16 cellular contexts compared by ENCODE assay signal in the genomic region with DNA sequence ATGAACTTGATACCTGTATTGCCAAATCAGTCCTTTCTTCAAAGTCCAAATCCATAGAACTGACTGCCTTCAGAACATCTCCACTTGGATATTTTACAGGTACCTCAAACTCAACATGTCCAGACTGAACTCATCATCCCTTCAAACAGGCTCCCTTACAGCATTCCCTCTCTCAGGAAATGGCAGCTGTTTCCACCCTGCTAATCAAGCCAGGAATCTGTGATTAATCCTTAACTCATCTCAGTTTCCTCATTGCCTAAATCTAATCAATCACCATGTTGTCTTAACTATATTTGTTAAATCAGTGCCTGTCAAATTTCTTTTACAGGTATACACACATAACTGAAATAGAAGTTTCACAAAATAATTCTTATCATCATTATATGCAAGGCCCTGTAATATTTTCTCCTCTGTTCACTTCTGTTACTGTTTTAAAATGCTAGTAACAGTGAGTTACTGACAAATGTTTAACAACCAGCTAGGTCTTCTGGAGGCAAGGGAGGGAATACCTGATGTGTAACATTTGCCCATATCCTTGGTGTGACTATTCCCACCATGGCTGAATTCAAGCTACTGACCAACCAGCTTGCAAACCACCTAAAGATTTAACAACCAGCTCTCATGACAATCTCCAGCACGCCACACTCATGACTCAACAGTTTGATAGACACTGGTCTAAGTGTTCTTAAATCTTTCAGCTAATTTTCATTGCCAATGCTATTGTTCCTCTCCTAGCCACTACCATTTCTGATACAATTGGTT.
DNase-seq lines count a peak whose midpoint lies in the region; ATAC-seq and TF ChIP-seq lines count a peak whose summit lies in the region.
"Had no signal": no experiment of that assay in that cellular context is flagged by ENCODE, and none has a peak within 500 bp of the region (broad histone marks: within the 10 kb centered on the region; RNA-seq: fewer than 3 reads in every experiment).

No MANE protein-coding gene starts in this region.

- H3K4me3 ChIP-seq in PC-3 (ENCODE audit: low read length): no peak overlapping the region
- H3K4me3 ChIP-seq in epithelial cell of esophagus (ENCODE audit: low read length): no peak overlapping the region
- H3K4me3 ChIP-seq in GM23338: no peak overlapping the region
- H3K4me3 ChIP-seq: body of pancreas, uterus had no signal

- H3K9me3 Mint-ChIP-seq in GM23338 (no peaks in the 10 kb centered on the region), type B pancreatic cell (no peaks in the 10 kb centered on the region)

- H3K9ac ChIP-seq in PC-3 (ENCODE audit: low read length): peak overlapping the region; percentile 52

- ATAC-seq in PC-3 (peak; percentile 67), GM23338 (no peak), GM18873 (IDR thresholded peaks at IDR 0.05; ENCODE audit: low FRiP score, unreplicated experiment) (no peak)
- ATAC-seq: body of pancreas had no signal

- H3K27ac Mint-ChIP-seq in GM23338 (no peak overlapping the region), type B pancreatic cell (no peak overlapping the region)

- CTCF ChIA-PET in PC-3 (lab: Charles Lee): no interaction called here

- peaks cover 39% of the 10 kb centered on the region for H3K4me1 ChIP-seq in PC-3 (ENCODE audit: insufficient read depth, low read length)
- H3K4me1 ChIP-seq in GM23338 (ENCODE audit: insufficient read depth): no peaks in the 10 kb centered on the region
- H3K4me1 ChIP-seq: body of pancreas, uterus had no signal

- H3K27me3 Mint-ChIP-seq in GM23338 (ENCODE audit: insufficient read depth, low read depth, poor library complexity) (no peaks in the 10 kb centered on the region), type B pancreatic cell (no peaks in the 10 kb centered on the region)

- H2AFZ ChIP-seq in PC-3 (ENCODE audit: low read length): no peak overlapping the region
- H2AFZ ChIP-seq in GM23338: no peak overlapping the region

- H3K9me3 ChIP-seq in PC-3 (ENCODE audit: low read length): no peaks in the 10 kb centered on the region
- H3K9me3 ChIP-seq: body of pancreas, uterus had no signal

- H3K27ac ChIP-seq in PC-3 (ENCODE audit: low read length) (peak overlapping the region; percentile 94), GM23338 (ENCODE audit: low read depth) (no peak overlapping the region)
- H3K27ac ChIP-seq: body of pancreas, uterus had no signal

- H3K27me3 ChIP-seq in PC-3 (ENCODE audit: low read length) (no peaks in the 10 kb centered on the region), GM23338 (ENCODE audit: insufficient read depth) (no peaks in the 10 kb centered on the region)
- H3K27me3 ChIP-seq: body of pancreas, uterus had no signal

- H3F3A ChIP-seq in PC-3 (ENCODE audit: low read length, unreplicated experiment): peaks cover 4% of the 10 kb centered on the region
- no peaks in the 10 kb centered on the region for H3F3A ChIP-seq in GM23338 (replicated peaks; ENCODE audit: low read depth)

- H3K4me1 Mint-ChIP-seq in GM23338: no peaks in the 10 kb centered on the region
- H3K4me1 Mint-ChIP-seq in type B pancreatic cell (ENCODE audit: unreplicated experiment): no peaks in the 10 kb centered on the region

- intact Hi-C loops in PC-3 (cut with micrococcal nuclease): no loop called here

- TSS peak; percentile 57 for BruUV-seq in PC-3 (replicated peaks; lab: Mats Ljungman, UMichigan)

- DNase-seq in ELR (ENCODE audit: low read depth) (peak; percentile 79), PC-3 (peak; percentile 67), epithelial cell of esophagus (ENCODE audit: low read depth) (peak; percentile 95), lung microvascular endothelial cell (ENCODE audit: low read depth in 2 of 2) (peak; percentile 15 to 78), NCI-H345 treated with DMSO at 0.1 percent for 48 hours (lab: John Stamatoyannopoulos, UW; ENCODE audit: unreplicated experiment) (no peak), GM23338 (ENCODE audit: low spot score) (no peak), type B pancreatic cell (ENCODE audit: extremely low spot score, unreplicated experiment) (no peak)
- DNase-seq: activated naive CD4-positive, alpha-beta T cell treated with anti-CD3 and anti-CD28 coated beads, Interleukin-2, amount 50 U/mL, for 16 hours; body of pancreas; NCI-H187; NCI-H510A treated with DMSO at 0.1 percent for 48 hours; posterior cingulate gyrus; stimulated activated naive CD4-positive, alpha-beta T cell; SW 1271; uterus had no signal

- POLR2A ChIA-PET in PC-3 (lab: Charles Lee; ENCODE audit: unreplicated experiment): interaction anchor here (0.6 to 0.7 kb wide), 2 partner anchors 118 to 952 kb away, joined by 3 read pairs; no protein-coding TSS in a partner anchor

- no peaks in the 10 kb centered on the region for H3K36me3 Mint-ChIP-seq in GM23338 (ENCODE audit: low read depth)
- H3K36me3 Mint-ChIP-seq in type B pancreatic cell: no peaks in the 10 kb centered on the region

- H3K36me3 ChIP-seq in PC-3 (ENCODE audit: low read depth, low read length) (no peaks in the 10 kb centered on the region), GM23338 (ENCODE audit: insufficient read depth) (no peaks in the 10 kb centered on the region)
- H3K36me3 ChIP-seq: uterus had no signal

- TF ChIP-seq CTCF in PC-3 (conservative IDR thresholded peaks at IDR 0.05; ENCODE audit: low read depth, low read length) (no peak), epithelial cell of esophagus (IDR thresholded peaks at IDR 0.05; ENCODE audit: insufficient read depth, low read depth, low read length, missing control alignments) (no peak), GM23338 (conservative IDR thresholded peaks at IDR 0.05; ENCODE audit: low read depth in 2 of 2) (no peak), type B pancreatic cell (conservative IDR thresholded peaks at IDR 0.05) (no peak)

- H3K9me2 ChIP-seq in PC-3 (replicated peaks; ENCODE audit: low read length) (no peaks in the 10 kb centered on the region), GM23338 (ENCODE audit: insufficient read depth) (no peaks in the 10 kb centered on the region)

- no peaks in the 10 kb centered on the region for H4K20me1 ChIP-seq in PC-3 (ENCODE audit: low read length)
- H4K20me1 ChIP-seq in GM23338 (replicated peaks; ENCODE audit: insufficient read depth): no peaks in the 10 kb centered on the region

- H3K79me2 ChIP-seq in PC-3 (ENCODE audit: low read length): no peaks in the 10 kb centered on the region
- no peaks in the 10 kb centered on the region for H3K79me2 ChIP-seq in GM23338 (replicated peaks; ENCODE audit: insufficient read depth)

- H3K4me3 Mint-ChIP-seq in GM23338: no peak overlapping the region
- H3K4me3 Mint-ChIP-seq in type B pancreatic cell: no peak overlapping the region

- peak overlapping the region; percentile 17 for H3K4me2 ChIP-seq in PC-3 (ENCODE audit: low read length)
- no peak overlapping the region for H3K4me2 ChIP-seq in GM23338

TF ChIP-seq in GM23338, 12 proteins besides CTCF, POLR2A, EP300 and RAD21 (continues in another document):
- no peak for TF ChIP-seq NANOG (IDR thresholded peaks at IDR 0.05; ENCODE audit: borderline replicate concordance)
- no peak for TF ChIP-seq ZNF114 (CRISPR knock-in tag; IDR thresholded peaks at IDR 0.05)

Comparison
In these comparisons a context has a peak if more than half of its experiments do, and no peak if none do; other contexts are left out.
1. DNase-seq: peak in ELR (single experiment), PC-3 (single experiment), epithelial cell of esophagus (single experiment) and lung microvascular endothelial cell (2 of 2); none in NCI-H345 treated with DMSO at 0.1 percent for 48 hours (single experiment), GM23338 (single experiment) and type B pancreatic cell (single experiment).